Comparison of ENCODE assay signal across 8 cellular contexts in genomic region chr2:174248998-174249592, GRCh38. TPM values are rescaled to one million over a fixed set of nuclear protein-coding genes. Genes with fewer than 3 reads are reported as not detected.
DNase-seq lines count a peak whose midpoint lies in the region; ATAC-seq, FAIRE-seq and TF ChIP-seq lines count a peak whose summit lies in the region.

No MANE protein-coding gene starts in this region.

- DNase-seq in epithelial cell of prostate (ENCODE audit: low read depth, low spot score) (no peak), pancreas (no peak), GOT3 (lab: John Stamatoyannopoulos, UW) (no peak)
- no peak for DNase-seq in effector CD4-positive, alpha-beta T cell

- H3K27me3 ChIP-seq in DOHH2 (ENCODE audit: control insufficient read depth, low read length) (no peaks in the 10 kb centered on the region), pancreas (no peaks in the 10 kb centered on the region)

- peak overlapping the region; percentile 90 for H3K4me2 ChIP-seq in DOHH2 (ENCODE audit: low read length)

- no peak for TF ChIP-seq CTCF in DOHH2 (IDR thresholded peaks at IDR 0.05; ENCODE audit: low read depth, low read length, poor library complexity, severe bottlenecking)
- no peak for TF ChIP-seq CTCF in pancreas (IDR thresholded peaks at IDR 0.05)

- H3K27ac ChIP-seq in DOHH2 (ENCODE audit: low read depth, low read length) (peak overlapping the region; percentile 34; the same call in 1 of the 2 replicates), epithelial cell of prostate (peak overlapping the region; percentile 71), pancreas (peak overlapping the region; percentile 70 to 88 (median 80))

- peaks cover 41% of the 10 kb centered on the region for H3K79me2 ChIP-seq in DOHH2 (ENCODE audit: control insufficient read depth, low read length)

- no peak for ATAC-seq in pancreas
- no peak for ATAC-seq in esophagus mucosa
- no peak for ATAC-seq in GM19397 (IDR thresholded peaks at IDR 0.05; ENCODE audit: unreplicated experiment)

- peak overlapping the region; percentile 95 for H3K4me3 ChIP-seq in DOHH2 (ENCODE audit: low read length)
- peak overlapping the region; percentile 53 to 75 (median 57) for H3K4me3 ChIP-seq in pancreas

- 57 to 58% methylated on average over 16 of the region's 16 CpGs for WGBS in pancreas, 2 donors

- peaks cover 27% of the 10 kb centered on the region for H3K4me1 ChIP-seq in DOHH2 (ENCODE audit: control insufficient read depth, low read length)
- peaks cover 5 to 11% (median 8%) of the 10 kb centered on the region in 3 donors for H3K4me1 ChIP-seq in pancreas

- intact Hi-C loops in pancreas (cut with DNase I): no loop called here

- H4K20me1 ChIP-seq in DOHH2 (ENCODE audit: control insufficient read depth, insufficient read depth, low read depth, low read length): peaks cover 4% of the 10 kb centered on the region; the same call in 1 of the 2 replicates

- H3F3A ChIP-seq in DOHH2 (ENCODE audit: control insufficient read depth, insufficient read depth): no peaks in the 10 kb centered on the region

- H3K36me3 ChIP-seq in DOHH2 (ENCODE audit: control insufficient read depth, low read length) (peaks cover 29% of the 10 kb centered on the region), pancreas (peaks cover 0 to 4% (median 0%) of the 10 kb centered on the region in 3 donors)

- H3K9me3 ChIP-seq in DOHH2 (ENCODE audit: control insufficient read depth, insufficient read depth, low read length) (no peaks in the 10 kb centered on the region), pancreas (no peaks in the 10 kb centered on the region)

- FAIRE-seq in pancreas (lab: Jason Lieb, UNC): no peak

- H3K9me2 ChIP-seq in DOHH2 (replicated peaks; ENCODE audit: control insufficient read depth, low read length): no peaks in the 10 kb centered on the region

TF ChIP-seq in PFSK-1, 5 proteins besides CTCF, POLR2A, EP300 and RAD21:
- TF ChIP-seq TAF1 (IDR thresholded peaks at IDR 0.05; ENCODE audit: borderline replicate concordance, insufficient read depth, low read length) (peak; percentile 43; the same call in 1 of the 2 replicates), FOXP2 (optimal IDR thresholded peaks at IDR 0.05; ENCODE audit: borderline replicate concordance, extremely low read depth, extremely low read length, insufficient read depth) (no peak)

RNA-seq across cellular contexts. Expression of gene OLA1, which starts 0.8 kb away (rescaled TPM):
- polyA plus RNA-seq in PFSK-1 (2012; ENCODE audit: insufficient read length, low read depth): 75.5 TPM
- total RNA-seq in pancreas (10 to 100 TPM; 29.1 to 55.8 (median 47.5) TPM), esophagus mucosa (74.7 TPM)
- polyA plus RNA-seq in pancreas: 10 to 100 TPM; 31.6 to 39.7 TPM
